In genomic region chr18:79422783-79423165, GRCh38 we compare ENCODE assay signal across 23 cellular contexts.
"Had no signal": no experiment of that assay in that cellular context is flagged by ENCODE, and none has a peak within 500 bp of the region (broad histone marks: within the 10 kb centered on the region; RNA-seq: fewer than 3 reads in every experiment).

No MANE protein-coding gene starts in this region.

- ATAC-seq: mucosa of descending colon had no signal

- H3K4me1 ChIP-seq: parathyroid adenoma, upper lobe of left lung had no signal

- DNase-seq: cerebellar nuclear complex; dorsolateral prefrontal cortex; effector CD4-positive, alpha-beta T cell; foreskin fibroblast; gastrocnemius medialis; head of caudate nucleus; left cardiac atrium; mesenchymal stem cell; mucosa of descending colon; naive B cell; sigmoid colon; stimulated activated CD4-positive, alpha-beta T cell treated with anti-CD3 and anti-CD28 coated beads, Interleukin-4, amount 100 ng/mL, for 4 hours; stimulated activated naive CD4-positive, alpha-beta T cell had no signal

- H3K27ac ChIP-seq: dorsolateral prefrontal cortex, epithelial cell of prostate, hepatocyte, left lung, parathyroid adenoma, thoracic aorta, upper lobe of left lung had no signal

- H3K9ac ChIP-seq: parathyroid adenoma had no signal

- H3K4me3 Mint-ChIP-seq: mesothelial cell of epicardium; natural killer cell treated with Interleukin-12 subunit alpha and Interleukin-12 subunit beta and Interleukin-15 and Interleukin-18, amount 100 ng/mL, for 72 hours; neural crest cell had no signal

- H3K9me3 Mint-ChIP-seq: mesothelial cell of epicardium; naive B cell; natural killer cell treated with Interleukin-12 subunit alpha and Interleukin-12 subunit beta and Interleukin-15 and Interleukin-18, amount 100 ng/mL, for 72 hours; neural crest cell had no signal

- H3K27ac Mint-ChIP-seq: mesothelial cell of epicardium; natural killer cell treated with Interleukin-12 subunit alpha and Interleukin-12 subunit beta and Interleukin-15 and Interleukin-18, amount 100 ng/mL, for 72 hours had no signal

- H3K4me3 ChIP-seq: dorsolateral prefrontal cortex, gastrocnemius medialis, hepatocyte, left lung, mucosa of descending colon, sigmoid colon, thoracic aorta, upper lobe of left lung had no signal

- H3K79me2 ChIP-seq: hepatocyte, parathyroid adenoma had no signal

- H3K27me3 ChIP-seq: gastrocnemius medialis, hepatocyte, left lung, sigmoid colon, tibial nerve, upper lobe of left lung had no signal

- H2AFZ ChIP-seq: hepatocyte, parathyroid adenoma had no signal

- H3K27me3 Mint-ChIP-seq: naive B cell; natural killer cell treated with Interleukin-12 subunit alpha and Interleukin-12 subunit beta and Interleukin-15 and Interleukin-18, amount 100 ng/mL, for 72 hours had no signal

- H3K4me2 ChIP-seq: hepatocyte had no signal

- H3K36me3 Mint-ChIP-seq: mesothelial cell of epicardium had no signal

- H3K9me3 ChIP-seq: gastrocnemius medialis, left lung, mucosa of descending colon, sigmoid colon, thoracic aorta, tibial nerve, upper lobe of left lung had no signal
